ENCODE assay signal across 11 cellular contexts in genomic region chr10:14554843-14555205, GRCh38.
DNase-seq lines count a peak whose midpoint lies in the region; ATAC-seq and TF ChIP-seq lines count a peak whose summit lies in the region.
"Had no signal": no experiment of that assay in that cellular context is flagged by ENCODE, and none has a peak within 500 bp of the region (broad histone marks: within the 10 kb centered on the region; RNA-seq: fewer than 3 reads in every experiment).

No MANE protein-coding gene starts in this region.

- H3K4me3 Mint-ChIP-seq in CD8-positive, alpha-beta T cell = peak overlapping the region; percentile 68

- H3K4me3 ChIP-seq in CD8-positive, alpha-beta T cell (ENCODE audit: low read depth, low read length) = peak overlapping the region; percentile 10
- no peak overlapping the region for H3K4me3 ChIP-seq in OCI-LY7 (ENCODE audit: low read depth, low read length, poor library complexity, severe bottlenecking)
- no peak overlapping the region for H3K4me3 ChIP-seq in effector memory CD4-positive, alpha-beta T cell (ENCODE audit: insufficient read depth, low read depth, low read length, poor library complexity, severe bottlenecking)
- H3K4me3 ChIP-seq in HAP-1 = no peak overlapping the region

- no peaks in the 10 kb centered on the region for H3K36me3 ChIP-seq in CD8-positive, alpha-beta T cell (ENCODE audit: insufficient read depth, low read length)
- H3K36me3 ChIP-seq in OCI-LY7 (ENCODE audit: insufficient read depth, low read length) (peaks cover 90% of the 10 kb centered on the region), HAP-1 (replicated peaks) (no peaks in the 10 kb centered on the region)
- H3K36me3 ChIP-seq in effector memory CD4-positive, alpha-beta T cell (ENCODE audit: control insufficient read depth, insufficient read depth, low read length) = peaks cover 8% of the 10 kb centered on the region

- H3K9me3 Mint-ChIP-seq in CD8-positive, alpha-beta T cell = no peaks in the 10 kb centered on the region

- BruUV-seq in OCI-LY7 (replicated peaks; lab: Mats Ljungman, UMichigan) = no TSS peak

- H4K20me1 ChIP-seq in OCI-LY7 (ENCODE audit: insufficient read depth, low read length) = peaks cover 13% of the 10 kb centered on the region; the same call in 1 of the 2 replicates

- no peaks in the 10 kb centered on the region for H3K9me2 ChIP-seq in OCI-LY7 (ENCODE audit: insufficient read depth, low read length)

- no peaks in the 10 kb centered on the region for H3K27me3 ChIP-seq in CD8-positive, alpha-beta T cell (ENCODE audit: insufficient read depth, low read length)
- H3K27me3 ChIP-seq in effector memory CD4-positive, alpha-beta T cell (replicated peaks; ENCODE audit: control insufficient read depth, insufficient read depth, low read length, poor library complexity, severe bottlenecking) = no peaks in the 10 kb centered on the region
- H3K27me3 ChIP-seq in HAP-1 (ENCODE audit: low read depth) = no peaks in the 10 kb centered on the region

- in situ Hi-C loops in HAP-1 (cut with MboI; ENCODE audit: low sequenced_read_pairs) = no loop called here

- intact Hi-C loops in CD8-positive, alpha-beta T cell (cut with DNase I, micrococcal nuclease) = loop anchor here (1.0 to 5.0 kb wide), 4 partner anchors 12 to 768 kb away; partner anchors contain the start of genes CDNF (in 1 of the 2), HSPA14 (in 1 of the 2) and MSANTD7 (in 1 of the 2)
- intact Hi-C loops in OCI-LY7 (cut with micrococcal nuclease; ENCODE audit: unreplicated experiment) = loop anchor here (5.0 kb wide), 1 partner anchor 92 kb away; no protein-coding TSS in a partner anchor

- H3K79me2 ChIP-seq in OCI-LY7 (ENCODE audit: insufficient read depth, low read depth, low read length) = peaks cover 100% of the 10 kb centered on the region

- TF ChIP-seq CTCF in CD8-positive, alpha-beta T cell (IDR thresholded peaks at IDR 0.05) = no peak
- TF ChIP-seq CTCF in OCI-LY7 (conservative IDR thresholded peaks at IDR 0.05; ENCODE audit: low read length) = no peak
- TF ChIP-seq CTCF in omental fat pad (IDR thresholded peaks at IDR 0.05) = no peak

- CTCF ChIA-PET in CD8-positive, alpha-beta T cell (lab: Charles Lee) = interaction anchor here (0.7 to 4.6 kb wide), 6 partner anchors 8 to 267 kb away, joined by 3 to 27 read pairs (median 4); no protein-coding TSS in a partner anchor
- CTCF ChIA-PET in OCI-LY7 (lab: Charles Lee; ENCODE audit: unreplicated experiment) = no interaction called here

- H3K4me2 ChIP-seq in OCI-LY7 (ENCODE audit: low read length) = peak overlapping the region; percentile 20; the same call in 1 of the 2 replicates

- no peak for DNase-seq in CD8-positive, alpha-beta T cell
- DNase-seq in OCI-LY7 (ENCODE audit: low spot score) (no peak), omental fat pad (ENCODE audit: low spot score) (no peak), NCI-H2107 treated with DMSO at 0.1 percent for 48 hours (lab: John Stamatoyannopoulos, UW; ENCODE audit: unreplicated experiment) (no peak), midbrain (lab: John Stamatoyannopoulos, UW) (no peak), occipital lobe (lab: John Stamatoyannopoulos, UW) (no peak), HAP-1 (ENCODE audit: low spot score in 2 of 2) (no peak)
- DNase-seq in effector memory CD4-positive, alpha-beta T cell = no peak
- DNase-seq: DMS79 treated with DMSO at 0.1 percent for 48 hours, hippocampal formation, NCI-H524 had no signal

- peaks cover 97% of the 10 kb centered on the region for H3K4me1 ChIP-seq in CD8-positive, alpha-beta T cell (ENCODE audit: insufficient read depth, low read length)
- H3K4me1 ChIP-seq in OCI-LY7 (ENCODE audit: insufficient read depth, low read length, poor library complexity, severe bottlenecking) = peaks cover 65% of the 10 kb centered on the region
- peaks cover 66% of the 10 kb centered on the region for H3K4me1 ChIP-seq in effector memory CD4-positive, alpha-beta T cell (ENCODE audit: control insufficient read depth, insufficient read depth, low read length, poor library complexity, severe bottlenecking)
- peaks cover 6% of the 10 kb centered on the region for H3K4me1 ChIP-seq in HAP-1

- H3K27ac ChIP-seq in CD8-positive, alpha-beta T cell (ENCODE audit: low read depth, low read length) = peak overlapping the region; percentile 19
- no peak overlapping the region for H3K27ac ChIP-seq in OCI-LY7 (ENCODE audit: low read depth, low read length, poor library complexity, severe bottlenecking)
- H3K27ac ChIP-seq in effector memory CD4-positive, alpha-beta T cell (ENCODE audit: insufficient read depth, low read length, poor library complexity, severe bottlenecking) = peak overlapping the region; percentile 67

- H3K27ac Mint-ChIP-seq in CD8-positive, alpha-beta T cell = peak overlapping the region; percentile 85

- no peak overlapping the region for H2AFZ ChIP-seq in OCI-LY7 (ENCODE audit: low read length)

- H3K4me1 Mint-ChIP-seq in CD8-positive, alpha-beta T cell (ENCODE audit: low read depth) = peaks cover 92% of the 10 kb centered on the region

- H3K9me3 ChIP-seq in CD8-positive, alpha-beta T cell (ENCODE audit: low read length) = no peaks in the 10 kb centered on the region
- H3K9me3 ChIP-seq in OCI-LY7 (ENCODE audit: low read length) (no peaks in the 10 kb centered on the region), HAP-1 (no peaks in the 10 kb centered on the region)
- no peaks in the 10 kb centered on the region for H3K9me3 ChIP-seq in effector memory CD4-positive, alpha-beta T cell (ENCODE audit: control insufficient read depth, low read length)

- H3K27me3 Mint-ChIP-seq in CD8-positive, alpha-beta T cell (ENCODE audit: low read depth) = no peaks in the 10 kb centered on the region

- POLR2A ChIA-PET in CD8-positive, alpha-beta T cell (lab: Charles Lee) = interaction anchor here (0.6 to 3.3 kb wide), 7 partner anchors 10 to 49 kb away, joined by 3 to 12 read pairs (median 4); no protein-coding TSS in a partner anchor
- POLR2A ChIA-PET in OCI-LY7 (lab: Charles Lee) = interaction anchor here (0.9 to 1.5 kb wide), 3 partner anchors 8 to 12 kb away, joined by 3 to 5 read pairs (median 4); no protein-coding TSS in a partner anchor

- ATAC-seq in CD8-positive, alpha-beta T cell = peak; percentile 46
- peak; percentile 47 for ATAC-seq in omental fat pad (ENCODE audit: low FRiP score)

- peaks cover 64% of the 10 kb centered on the region for H3K36me3 Mint-ChIP-seq in CD8-positive, alpha-beta T cell
